ENCODE assay signal across 10 cellular contexts in genomic region chr10:89419548-89419947, GRCh38. TPM values are rescaled to one million over a fixed set of nuclear protein-coding genes. Genes with fewer than 3 reads are reported as not detected.
A peak's percentile ranks its signal among the peaks of the same experiment; 100 is the strongest.
DNase-seq lines count a peak whose midpoint lies in the region; ATAC-seq, FAIRE-seq and TF ChIP-seq lines count a peak whose summit lies in the region.
"Had no signal": no experiment of that assay in that cellular context is flagged by ENCODE, and none has a peak within 500 bp of the region (broad histone marks: within the 10 kb centered on the region; RNA-seq: fewer than 3 reads in every experiment).

No MANE protein-coding gene starts in this region.

- no peak overlapping the region for H2AFZ ChIP-seq in H9 (ENCODE audit: low read length)

- no peaks in the 10 kb centered on the region for H3K79me2 ChIP-seq in H9 (ENCODE audit: insufficient read depth, low read length)

- no peak overlapping the region for H2AK5ac ChIP-seq in H9 (ENCODE audit: insufficient read length, low read length)

- no CpG with 5 or more reads among the region's 3 CpGs for WGBS in H9 (ENCODE audit: extremely low coverage, insufficient read length, low lambda C conversion rate)
- WGBS in right lobe of liver (ENCODE audit: insufficient coverage, low coverage, low lambda C conversion rate, missing lambda C conversion rate), result 59% methylated on average over 3 of the region's 3 CpGs
- 62 to 66% methylated on average over 3 of the region's 3 CpGs for WGBS in pancreas, 2 donors

- in situ Hi-C loops in astrocyte of the spinal cord (cut with HindIII; ENCODE audit: low sequenced_read_pairs) (no loop called here), KBM-7 (cut with MboI; ENCODE audit: low pct_unique_long_range_greater_than_20kb, low sequenced_read_pairs) (no loop called here)

- H3K4me3 Mint-ChIP-seq in CD4-positive, alpha-beta memory T cell, result peak overlapping the region in 7 of 8 donors; percentile 11 to 73 (median 40)
- no peak overlapping the region for H3K4me3 Mint-ChIP-seq in H9

- no peak overlapping the region for H3K14ac ChIP-seq in H9 (ENCODE audit: insufficient read depth, low read length)

- peaks cover 7% of the 10 kb centered on the region for H3K23me2 ChIP-seq in H9 (ENCODE audit: insufficient read length, low read depth, low read length, poor library complexity, severe bottlenecking)

- no peak overlapping the region for H2BK120ac ChIP-seq in H9 (ENCODE audit: low read depth, low read length, poor library complexity, severe bottlenecking)

- H3K18ac ChIP-seq in H9 (ENCODE audit: insufficient read length, low read depth, low read length), result no peak overlapping the region

- no peak overlapping the region for H3K9ac ChIP-seq in H9 (ENCODE audit: extremely low read depth, insufficient read length, low read length)

- POLR2A ChIA-PET in CD4-positive, alpha-beta memory T cell (lab: Charles Lee; ENCODE audit: partially characterized antibody), result interaction anchor here (1.2 to 6.3 kb wide), 5 partner anchors 11 to 429 kb away, joined by 3 to 53 read pairs (median 4); partner anchors contain the start of genes FAS, IFIT1, IFIT2 and LIPA

- no peak overlapping the region for H2BK12ac ChIP-seq in H9 (ENCODE audit: insufficient read length, low read depth, low read length)

- intact Hi-C loops in CD4-positive, alpha-beta memory T cell (cut with micrococcal nuclease), result loop anchor here (10.0 kb wide), 3 partner anchors 335 to 1605 kb away; partner anchors contain the start of genes ATAD1 and FAS
- intact Hi-C loops in right lobe of liver (cut with DNase I), result no loop called here
- intact Hi-C loops in pancreas (cut with DNase I), result no loop called here

- peak; percentile 70 for TF ChIP-seq CTCF in H9 (conservative IDR thresholded peaks at IDR 0.05)
- peak; percentile 62 for TF ChIP-seq CTCF in astrocyte of the spinal cord (IDR thresholded peaks at IDR 0.05; ENCODE audit: low read depth, low read length)
- TF ChIP-seq CTCF in right lobe of liver (IDR thresholded peaks at IDR 0.05), result peak; percentile 9 to 25 (median 22)
- TF ChIP-seq CTCF in pancreas (IDR thresholded peaks at IDR 0.05), result no peak

- H3K79me1 ChIP-seq in H9 (ENCODE audit: insufficient read depth, low read depth, low read length, poor library complexity, severe bottlenecking), result no peaks in the 10 kb centered on the region

- peak overlapping the region; percentile 9 to 84 (median 80) for H3K27ac Mint-ChIP-seq in CD4-positive, alpha-beta memory T cell
- H3K27ac Mint-ChIP-seq in H9, result no peak overlapping the region

- H3K36me3 ChIP-seq in CD4-positive, alpha-beta memory T cell (ENCODE audit: insufficient read depth, low read length), result peaks cover 7% of the 10 kb centered on the region
- no peaks in the 10 kb centered on the region for H3K36me3 ChIP-seq in right lobe of liver
- peaks cover 0 to 17% (median 0%) of the 10 kb centered on the region in 3 donors for H3K36me3 ChIP-seq in pancreas

- no peak overlapping the region for H4K91ac ChIP-seq in H9 (ENCODE audit: insufficient read length, low read depth, low read length)

- H3K4me1 Mint-ChIP-seq in CD4-positive, alpha-beta memory T cell, result peaks cover 33 to 51% (median 42%) of the 10 kb centered on the region in 4 donors
- H3K4me1 Mint-ChIP-seq in H9, result peaks cover 19 to 23% of the 10 kb centered on the region in 2 experiments

- H3K9me3 ChIP-seq in CD4-positive, alpha-beta memory T cell (ENCODE audit: control insufficient read depth in 1 of 2, low read length in 2 of 2), result no peaks in the 10 kb centered on the region
- no peaks in the 10 kb centered on the region for H3K9me3 ChIP-seq in H9 (ENCODE audit: control insufficient read depth, low read depth, low read length)
- H3K9me3 ChIP-seq in right lobe of liver, result no peaks in the 10 kb centered on the region
- H3K9me3 ChIP-seq in pancreas, result no peaks in the 10 kb centered on the region

- CTCF ChIA-PET in CD4-positive, alpha-beta memory T cell (lab: Charles Lee; ENCODE audit: partially characterized antibody), result interaction anchor here (0.7 to 1.6 kb wide), 8 partner anchors 8 to 143 kb away, joined by 3 to 5 read pairs (median 3); partner anchors contain the start of genes IFIT1 and IFIT2

- H2BK15ac ChIP-seq in H9 (ENCODE audit: low read depth, low read length), result no peak overlapping the region

- H3K36me3 Mint-ChIP-seq in CD4-positive, alpha-beta memory T cell, result peaks cover 12 to 43% of the 10 kb centered on the region in 2 donors
- no peaks in the 10 kb centered on the region for H3K36me3 Mint-ChIP-seq in H9 (ENCODE audit: insufficient read depth in 1 of 3, low read depth in 3 of 3)

- H3K4me1 ChIP-seq in CD4-positive, alpha-beta memory T cell (ENCODE audit: insufficient read depth, low read length), result peaks cover 45% of the 10 kb centered on the region
- H3K4me1 ChIP-seq in H9 (ENCODE audit: insufficient read depth, low read length) (no peaks in the 10 kb centered on the region; the same call in 1 of the 2 replicates), right lobe of liver (peaks cover 0 to 16% (median 7%) of the 10 kb centered on the region in 4 donors), pancreas (peaks cover 0 to 16% (median 10%) of the 10 kb centered on the region in 3 donors)

- no peaks in the 10 kb centered on the region for H3K27me3 Mint-ChIP-seq in CD4-positive, alpha-beta memory T cell
- H3K27me3 Mint-ChIP-seq in H9 (ENCODE audit: low read depth), result peaks cover 18% of the 10 kb centered on the region

- no peak for ATAC-seq in right lobe of liver
- no peak for ATAC-seq in pancreas
- ATAC-seq in GM19452 (IDR thresholded peaks at IDR 0.05; ENCODE audit: unreplicated experiment), result no peak
- no peak for ATAC-seq in HG02852 (IDR thresholded peaks at IDR 0.05; ENCODE audit: unreplicated experiment)

- H3T11ph ChIP-seq in H9 (ENCODE audit: low read length), result no peak overlapping the region

- no peak overlapping the region for H3K4me3 ChIP-seq in CD4-positive, alpha-beta memory T cell (ENCODE audit: low read length in 2 of 2)
- H3K4me3 ChIP-seq in astrocyte of the spinal cord (ENCODE audit: low read depth, low read length) (no peak overlapping the region), right lobe of liver (no peak overlapping the region), pancreas (no peak overlapping the region)

- H2BK20ac ChIP-seq in H9 (ENCODE audit: low read depth, low read length, poor library complexity, severe bottlenecking), result no peak overlapping the region

- H3K4me2 ChIP-seq in H9 (ENCODE audit: insufficient read depth, insufficient read length, low read length), result no peak overlapping the region

- H3K27me3 ChIP-seq in CD4-positive, alpha-beta memory T cell (ENCODE audit: insufficient read depth, low read length), result no peaks in the 10 kb centered on the region
- H3K27me3 ChIP-seq in H9 (ENCODE audit: insufficient read depth, low read length), result peaks cover 2% of the 10 kb centered on the region; the same call in 1 of the 2 replicates
- no peaks in the 10 kb centered on the region for H3K27me3 ChIP-seq in right lobe of liver
- H3K27me3 ChIP-seq in pancreas, result no peaks in the 10 kb centered on the region

- DNase-seq in CD4-positive, alpha-beta memory T cell, result peak in 3 of 5 donors; percentile 25 to 50 (median 36)
- DNase-seq in H9 (no peak), astrocyte of the spinal cord (ENCODE audit: low read depth, low spot score) (peak; percentile 33), right lobe of liver (no peak), pancreas (no peak), KBM-7 (no peak)

- H2BK5ac ChIP-seq in H9 (ENCODE audit: insufficient read length, low read length), result no peak overlapping the region

- TF ChIP-seq POLR2A in right lobe of liver (IDR thresholded peaks at IDR 0.05), result no peak

- H4K8ac ChIP-seq in H9 (replicated peaks; ENCODE audit: insufficient read length, low read depth, low read length), result no peak overlapping the region

- H4K5ac ChIP-seq in H9 (ENCODE audit: insufficient read length, low read depth, low read length), result no peak overlapping the region

- no peak overlapping the region for H3K4ac ChIP-seq in H9 (ENCODE audit: low read depth, low read length)

- H3K56ac ChIP-seq in H9 (ENCODE audit: insufficient read length, low read depth, low read length), result no peak overlapping the region

- FAIRE-seq in pancreas (lab: Jason Lieb, UNC), result no peak

- no peak overlapping the region for H3K23ac ChIP-seq in H9 (ENCODE audit: insufficient read length, low read depth, low read length)

- H4K20me1 ChIP-seq in H9 (ENCODE audit: control insufficient read depth, insufficient read depth, insufficient read length), result no peaks in the 10 kb centered on the region

- H3K9me3 Mint-ChIP-seq in CD4-positive, alpha-beta memory T cell, result no peaks in the 10 kb centered on the region
- no peaks in the 10 kb centered on the region; a peak in 1 of 5 replicates for H3K9me3 Mint-ChIP-seq in H9

- no peak overlapping the region for H3K27ac ChIP-seq in CD4-positive, alpha-beta memory T cell (ENCODE audit: low read depth, low read length)
- no peak overlapping the region for H3K27ac ChIP-seq in H9 (ENCODE audit: insufficient read length, low read depth, low read length)
- no peak overlapping the region for H3K27ac ChIP-seq in right lobe of liver
- no peak overlapping the region for H3K27ac ChIP-seq in pancreas
- H3K27ac ChIP-seq: epithelial cell of prostate had no signal

RNA-seq across cellular contexts. Expression of gene IFIT5, which starts 5.2 kb away (rescaled TPM):
- total RNA-seq in CD4-positive, alpha-beta memory T cell, result 10 to 100 TPM; 24.6 to 25.6 TPM
- 10 to 100 TPM; 12.2 to 13.6 TPM for polyA plus RNA-seq in CD4-positive, alpha-beta memory T cell
- total RNA-seq in H9 (2021) (2.1 and 2.3 TPM in 2 replicates), right lobe of liver (10 to 100 TPM in 2 of 6 experiments, 1 to 10 TPM in 4; 4.4 to 11.2 (median 8.3) TPM), pancreas (1 to 10 TPM; 3.7 to 8.1 (median 4.2) TPM)
- 1 to 10 TPM; 2.9 to 6.1 TPM for polyA plus RNA-seq in pancreas

RNA-seq across cellular contexts. Expression of gene IFIT1, which starts 27.1 kb away (rescaled TPM):
- total RNA-seq in CD4-positive, alpha-beta memory T cell, result 1 to 10 TPM; 5.1 to 6.3 TPM
- 10 to 100 TPM in 1 of 2 donors, 1 to 10 TPM in 1; 4.3 to 15.2 TPM for polyA plus RNA-seq in CD4-positive, alpha-beta memory T cell
- total RNA-seq in H9 (2021) (1.2 and 1.9 TPM in 2 replicates), right lobe of liver (10 to 100 TPM in 3 of 6 experiments, 1 to 10 TPM in 3; 3.6 to 12.9 (median 10.0) TPM), pancreas (1 to 10 TPM; 2.4 to 9.3 (median 3.8) TPM)
- polyA plus RNA-seq in pancreas, result 10 to 100 TPM in 1 of 2 donors, 1 to 10 TPM in 1; 4.0 to 11.4 TPM

RNA-seq across cellular contexts. Expression of gene IFIT1B, which starts 41.7 kb away (rescaled TPM):
- not detected for total RNA-seq in CD4-positive, alpha-beta memory T cell
- polyA plus RNA-seq in CD4-positive, alpha-beta memory T cell, result not detected
- total RNA-seq in H9 (2021), result not detected in 2 replicates
- 1 to 10 TPM in 1 of 6 experiments, not detected in 5; 1.2 TPM for total RNA-seq in right lobe of liver
- not detected for total RNA-seq in pancreas
- polyA plus RNA-seq in pancreas, result under 1 TPM in 1 of 2 donors, not detected in 1; 0.05 TPM
- total RNA-seq: T-helper 2 cell treated with Interferon-gamma antibody and Interleukin-4, amounts not matched to agents 100 ng/mL and 5 ng/mL, for 36 hours had no signal

Comparison
In these comparisons a context has a peak if more than half of its experiments do, and no peak if none do; other contexts are left out.
1. DNase-seq: peak in CD4-positive, alpha-beta memory T cell (3 of 5) and astrocyte of the spinal cord (single experiment); none in H9 (single experiment), right lobe of liver (0 of 3), pancreas (0 of 6) and KBM-7 (single experiment).
2. H3K27ac Mint-ChIP-seq: peak in CD4-positive, alpha-beta memory T cell (7 of 7); none in H9 (0 of 3).
3. H3K4me3 Mint-ChIP-seq: peak in CD4-positive, alpha-beta memory T cell (7 of 8); none in H9 (0 of 2).
4. CTCF ChIP-seq: peak in H9 (single experiment), astrocyte of the spinal cord (single experiment) and right lobe of liver (4 of 4); none in pancreas (0 of 4).